ENCODE assay signal across 16 cellular contexts in genomic region chr10:78338717-78339116, GRCh38.
"Had no signal": no experiment of that assay in that cellular context is flagged by ENCODE, and none has a peak within 500 bp of the region (broad histone marks: within the 10 kb centered on the region; RNA-seq: fewer than 3 reads in every experiment).

No MANE protein-coding gene starts in this region.

- H3K36me3 ChIP-seq: cardiac muscle cell, tibial nerve, uterus had no signal

- H3K9me3 Mint-ChIP-seq: activated CD4-positive, alpha-beta T cell treated with anti-CD3 and anti-CD28 coated beads, Interleukin-2, amount 10 ng/mL, durations not matched to agents 7 days and 5 days; endodermal cell; mesothelial cell of epicardium; neural crest cell had no signal

- H3K4me1 Mint-ChIP-seq: activated CD4-positive, alpha-beta T cell treated with anti-CD3 and anti-CD28 coated beads, Interleukin-2, amount 10 ng/mL, durations not matched to agents 7 days and 5 days had no signal

- H3K4me3 Mint-ChIP-seq: activated CD4-positive, alpha-beta T cell treated with anti-CD3 and anti-CD28 coated beads, Interleukin-2, amount 10 ng/mL, durations not matched to agents 7 days and 5 days; activated CD8-positive, alpha-beta T cell treated with anti-CD3 and anti-CD28 coated beads, Interleukin-2, amount 10 ng/mL, durations not matched to agents 7 days and 5 days; activated naive CD8-positive, alpha-beta T cell; endodermal cell; mesothelial cell of epicardium; neural crest cell had no signal

- H3K27me3 Mint-ChIP-seq: activated CD4-positive, alpha-beta T cell treated with anti-CD3 and anti-CD28 coated beads, Interleukin-2, amount 10 ng/mL, durations not matched to agents 7 days and 5 days; activated naive CD8-positive, alpha-beta T cell had no signal

- H3K4me3 ChIP-seq: cardiac muscle cell, hepatocyte, lung, tibial nerve, uterus had no signal

- H3K27me3 ChIP-seq: cardiac muscle cell, hepatocyte, tibial nerve, uterus had no signal

- H3K27ac Mint-ChIP-seq: activated CD4-positive, alpha-beta T cell treated with anti-CD3 and anti-CD28 coated beads, Interleukin-2, amount 10 ng/mL, durations not matched to agents 7 days and 5 days; activated CD8-positive, alpha-beta T cell treated with anti-CD3 and anti-CD28 coated beads, Interleukin-2, amount 10 ng/mL, durations not matched to agents 7 days and 5 days; activated naive CD8-positive, alpha-beta T cell; endodermal cell; mesothelial cell of epicardium had no signal

- H3K36me3 Mint-ChIP-seq: activated naive CD8-positive, alpha-beta T cell; mesothelial cell of epicardium had no signal

- DNase-seq: activated CD4-positive, alpha-beta T cell treated with anti-CD3 and anti-CD28 coated beads, Interleukin-2, amount 10 ng/mL, durations not matched to agents 7 days and 5 days; activated CD8-positive, alpha-beta T cell treated with anti-CD3 and anti-CD28 coated beads, Interleukin-2, amount 10 ng/mL, durations not matched to agents 7 days and 5 days; left colon; stimulated activated CD4-positive, alpha-beta T cell treated with anti-CD3 and anti-CD28 coated beads, Interleukin-1b, Interleukin-23, amount 100 ng/mL, for 48 hours; stimulated activated naive CD4-positive, alpha-beta T cell; T1000 had no signal

- H3K27ac ChIP-seq: cardiac muscle cell, epithelial cell of prostate, hepatocyte, tibial nerve, uterus had no signal

- H3K4me2 ChIP-seq: hepatocyte had no signal

- ATAC-seq: activated CD8-positive, alpha-beta T cell treated with anti-CD3 and anti-CD28 coated beads, Interleukin-2, amount 10 ng/mL, durations not matched to agents 7 days and 5 days; left colon had no signal

- H3K9me3 ChIP-seq: uterus had no signal

- H2AFZ ChIP-seq: hepatocyte had no signal
